24 cellular contexts compared by ENCODE assay signal in the genomic region with DNA sequence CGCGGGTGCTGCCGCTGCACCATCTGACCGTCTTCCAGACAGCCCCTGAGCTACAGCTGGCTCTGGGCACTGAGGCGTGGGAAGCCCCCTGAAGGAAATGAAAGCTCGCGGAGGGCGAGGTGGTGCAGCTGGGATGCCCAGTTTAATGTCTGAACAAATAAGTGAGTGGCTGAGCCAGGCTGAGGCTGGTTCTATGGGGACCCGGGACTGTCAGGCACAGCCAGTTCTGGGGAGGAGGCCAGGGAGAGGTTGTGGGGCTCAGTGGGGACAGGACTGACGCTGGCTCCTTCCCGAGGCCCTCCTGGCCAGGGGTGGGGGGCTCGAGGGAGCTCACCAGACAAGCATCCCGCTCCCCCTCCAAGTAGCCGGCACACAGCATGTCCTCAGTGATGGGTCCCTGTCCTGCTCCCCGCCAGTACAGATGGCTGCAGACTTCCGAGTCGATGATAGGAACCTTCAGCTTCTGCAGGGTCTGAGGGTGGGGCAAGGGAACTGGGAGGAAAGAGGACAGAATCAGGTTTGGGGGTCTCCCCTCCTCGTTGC. TPM values are rescaled to one million over a fixed set of nuclear protein-coding genes. Genes with fewer than 3 reads are reported as not detected.
DNase-seq lines count a peak whose midpoint lies in the region; ATAC-seq and TF ChIP-seq lines count a peak whose summit lies in the region.
"Had no signal": no experiment of that assay in that cellular context is flagged by ENCODE, and none has a peak within 500 bp of the region (broad histone marks: within the 10 kb centered on the region; RNA-seq: fewer than 3 reads in every experiment).

No MANE protein-coding gene starts in this region.

- H3K18ac ChIP-seq in H9 (ENCODE audit: insufficient read length, low read depth, low read length), result no peak overlapping the region

- DNase-seq in SK-N-SH (peak; percentile 34), GM20000 (ENCODE audit: low spot score) (peak; percentile 16), SK-N-MC (ENCODE audit: low read depth, low spot score) (no peak), osteocyte (ENCODE audit: extremely low spot score, unreplicated experiment) (peak; percentile 80), H9 (no peak), hepatic stellate cell (ENCODE audit: low spot score) (no peak)
- DNase-seq: AML-193, Calu3, DMS 273 treated with DMSO at 0.1 percent for 48 hours, DMS53, DND-41, EL, KBM-7 had no signal

- peaks cover 10% of the 10 kb centered on the region for H3K27me3 Mint-ChIP-seq in osteocyte (ENCODE audit: unreplicated experiment)
- H3K27me3 Mint-ChIP-seq in H9 (ENCODE audit: low read depth), result peaks cover 25% of the 10 kb centered on the region

- 0 out of 2 replicates have a peak, but pooled peaks cover 6% of the 10 kb centered on the region for H3K9me3 ChIP-seq in SK-N-SH
- no peaks in the 10 kb centered on the region for H3K9me3 ChIP-seq in SK-N-MC (ENCODE audit: low read depth, low read length)
- H3K9me3 ChIP-seq in H9 (ENCODE audit: control insufficient read depth, low read depth, low read length), result no peaks in the 10 kb centered on the region

- H3K23ac ChIP-seq in H9 (ENCODE audit: insufficient read length, low read depth, low read length), result no peak overlapping the region

- no peak overlapping the region for H2BK12ac ChIP-seq in H9 (ENCODE audit: insufficient read length, low read depth, low read length)

- H3K79me2 ChIP-seq in SK-N-SH (ENCODE audit: insufficient read depth) (no peaks in the 10 kb centered on the region), H9 (ENCODE audit: insufficient read depth, low read length) (no peaks in the 10 kb centered on the region)

- no peaks in the 10 kb centered on the region for H4K20me1 ChIP-seq in SK-N-SH (ENCODE audit: insufficient read depth)
- no peaks in the 10 kb centered on the region for H4K20me1 ChIP-seq in H9 (ENCODE audit: control insufficient read depth, insufficient read depth, insufficient read length)

- H3K36me3 ChIP-seq in SK-N-SH (replicated peaks in 1 of 2; ENCODE audit: control insufficient read depth in 1 of 2, insufficient read depth in 2 of 2, low read length in 1 of 2) (no peaks in the 10 kb centered on the region), SK-N-MC (ENCODE audit: insufficient read depth, low read length) (no peaks in the 10 kb centered on the region)

- H3K14ac ChIP-seq in H9 (ENCODE audit: insufficient read depth, low read length), result no peak overlapping the region

- H3K4me2 ChIP-seq in SK-N-SH, result no peak overlapping the region
- no peak overlapping the region for H3K4me2 ChIP-seq in H9 (ENCODE audit: insufficient read depth, insufficient read length, low read length)
- H3K4me2 ChIP-seq: A549, GM23338 had no signal

- H4K8ac ChIP-seq in H9 (replicated peaks; ENCODE audit: insufficient read length, low read depth, low read length), result no peak overlapping the region

- H3K9ac ChIP-seq in SK-N-SH, result no peak overlapping the region
- H3K9ac ChIP-seq in SK-N-MC (ENCODE audit: insufficient read length), result no peak overlapping the region
- no peak overlapping the region for H3K9ac ChIP-seq in H9 (ENCODE audit: extremely low read depth, insufficient read length, low read length)

- ATAC-seq in SK-N-SH treated with all-trans-retinoic acid at 6 μM for 48 hours (no peak), HG03095 (IDR thresholded peaks at IDR 0.05; ENCODE audit: unreplicated experiment) (no peak)
- ATAC-seq: A549, GM12878, GM23338 had no signal

- 59% methylated on average over 10 of the region's 18 CpGs for WGBS in SK-N-SH (ENCODE audit: low lambda C conversion rate)
- WGBS in H9 (ENCODE audit: extremely low coverage, insufficient read length, low lambda C conversion rate), result no CpG with 5 or more reads among the region's 18 CpGs

- no peaks in the 10 kb centered on the region for H3K36me3 Mint-ChIP-seq in osteocyte (ENCODE audit: unreplicated experiment)
- peaks cover 0 to 11% (median 10%) of the 10 kb centered on the region in 3 experiments; a peak in 6 of 7 replicates for H3K36me3 Mint-ChIP-seq in H9 (ENCODE audit: insufficient read depth in 1 of 3, low read depth in 3 of 3)
- H3K36me3 Mint-ChIP-seq: IgD-negative memory B cell had no signal

- peaks cover 3% of the 10 kb centered on the region for H3K4me1 Mint-ChIP-seq in osteocyte (ENCODE audit: unreplicated experiment)
- H3K4me1 Mint-ChIP-seq in H9, result peaks cover 3 to 4% of the 10 kb centered on the region in 2 experiments; a peak in 3 of 4 replicates

- TF ChIP-seq RAD21 in SK-N-SH (IDR thresholded peaks at IDR 0.05; ENCODE audit: low read length), result no peak

- no peak overlapping the region for H2BK20ac ChIP-seq in H9 (ENCODE audit: low read depth, low read length, poor library complexity, severe bottlenecking)

- H3K4me3 ChIP-seq in SK-N-SH (ENCODE audit: low read depth in 2 of 2, low read length in 1 of 2) (no peak overlapping the region), SK-N-MC (peak overlapping the region; percentile 79; the same call in 1 of the 2 replicates)
- H3K4me3 ChIP-seq: A549, GM12878, GM23338 had no signal

- H3K4ac ChIP-seq in H9 (ENCODE audit: low read depth, low read length), result no peak overlapping the region

- H3K27me3 ChIP-seq in SK-N-SH (ENCODE audit: insufficient read depth) (peaks cover 5% of the 10 kb centered on the region), H9 (ENCODE audit: insufficient read depth, low read length) (no peaks in the 10 kb centered on the region)

- no peak overlapping the region for H3K27ac Mint-ChIP-seq in osteocyte (ENCODE audit: unreplicated experiment)
- H3K27ac Mint-ChIP-seq in H9, result no peak overlapping the region
- H3K27ac Mint-ChIP-seq: GM23338, IgD-negative memory B cell had no signal

- no peak for TF ChIP-seq CTCF in SK-N-SH (IDR thresholded peaks at IDR 0.05)
- no peak for TF ChIP-seq CTCF in GM20000 (IDR thresholded peaks at IDR 0.05; ENCODE audit: extremely low read depth, missing control alignments)
- TF ChIP-seq CTCF in osteocyte (IDR thresholded peaks at IDR 0.05), result no peak
- TF ChIP-seq CTCF in H9 (conservative IDR thresholded peaks at IDR 0.05), result no peak

- H4K5ac ChIP-seq in H9 (ENCODE audit: insufficient read length, low read depth, low read length), result no peak overlapping the region

- no peaks in the 10 kb centered on the region for H3K79me1 ChIP-seq in H9 (ENCODE audit: insufficient read depth, low read depth, low read length, poor library complexity, severe bottlenecking)

- H3K9me3 Mint-ChIP-seq in osteocyte (ENCODE audit: unreplicated experiment), result peaks cover 9% of the 10 kb centered on the region
- H3K9me3 Mint-ChIP-seq in H9, result peaks cover 14 to 15% of the 10 kb centered on the region in 2 experiments

- no peak overlapping the region for H2BK5ac ChIP-seq in H9 (ENCODE audit: insufficient read length, low read length)

- peaks cover 5% of the 10 kb centered on the region for H3K23me2 ChIP-seq in H9 (ENCODE audit: insufficient read length, low read depth, low read length, poor library complexity, severe bottlenecking)

- no peak overlapping the region for H3K56ac ChIP-seq in H9 (ENCODE audit: insufficient read length, low read depth, low read length)

- POLR2A ChIA-PET in SK-N-SH (lab: Yijun Ruan, JAX), result interaction anchor here (1.2 to 2.1 kb wide), 2 partner anchors 15 to 100 kb away, joined by 3 to 7 read pairs; no protein-coding TSS in a partner anchor

- no peak overlapping the region for H2AK5ac ChIP-seq in H9 (ENCODE audit: insufficient read length, low read length)

- no peak overlapping the region for H2BK120ac ChIP-seq in H9 (ENCODE audit: low read depth, low read length, poor library complexity, severe bottlenecking)

- TF ChIP-seq EP300 in SK-N-SH (IDR thresholded peaks at IDR 0.05; ENCODE audit: borderline replicate concordance in 1 of 2, low read depth in 1 of 2, low read length in 1 of 2), result no peak

- H3K27ac ChIP-seq in SK-N-SH (ENCODE audit: low read depth in 2 of 2, low read length in 1 of 2) (no peak overlapping the region), SK-N-MC (no peak overlapping the region; the same call in 1 of the 2 replicates), H9 (ENCODE audit: insufficient read length, low read depth, low read length) (no peak overlapping the region)
- H3K27ac ChIP-seq: 22Rv1, C4-2B had no signal

- H4K91ac ChIP-seq in H9 (ENCODE audit: insufficient read length, low read depth, low read length), result no peak overlapping the region

- CTCF ChIA-PET in SK-N-SH (lab: Yijun Ruan, JAX), result interaction anchor here (0.6 to 3.8 kb wide), 7 partner anchors 13 to 80 kb away, joined by 3 to 34 read pairs (median 5); partner anchors contain the start of gene FLYWCH2

- no peak overlapping the region for H2BK15ac ChIP-seq in H9 (ENCODE audit: low read depth, low read length)

- no peaks in the 10 kb centered on the region for H3K9me2 ChIP-seq in SK-N-SH

- H2AFZ ChIP-seq in SK-N-SH (ENCODE audit: low read depth) (no peak overlapping the region), H9 (ENCODE audit: low read length) (no peak overlapping the region)
- H2AFZ ChIP-seq: GM23338 had no signal

- no peaks in the 10 kb centered on the region for H3F3A ChIP-seq in SK-N-SH (replicated peaks; ENCODE audit: insufficient read depth)

- H3K4me1 ChIP-seq in SK-N-SH (ENCODE audit: control insufficient read depth in 1 of 2, insufficient read depth in 2 of 2, low read depth in 1 of 2, low read length in 1 of 2) (peaks cover 0 to 6% of the 10 kb centered on the region in 2 experiments; a peak in 1 of 4 replicates), H9 (ENCODE audit: insufficient read depth, low read length) (no peaks in the 10 kb centered on the region; the same call in 1 of the 2 replicates)

- no peak overlapping the region for H3T11ph ChIP-seq in H9 (ENCODE audit: low read length)

- H3K4me3 Mint-ChIP-seq in osteocyte (ENCODE audit: unreplicated experiment) (no peak overlapping the region), H9 (no peak overlapping the region)
- H3K4me3 Mint-ChIP-seq: CD4-positive, alpha-beta memory T cell; GM23338 had no signal

RNA-seq across cellular contexts. Expression of gene PRSS22, which starts 4.4 kb away (rescaled TPM):
- not detected in 2 replicates for polyA plus RNA-seq in SK-N-SH (2012; rRNA removed)
- not detected in 2 replicates for polyA plus RNA-seq in SK-N-SH (2012; cell fraction: cytosol; rRNA removed)
- polyA plus RNA-seq in SK-N-SH (2012; cell fraction: nucleus; rRNA removed), result 0.18 and 0.26 TPM in 2 replicates
- not detected in 2 replicates for total RNA-seq in osteocyte
- total RNA-seq in H9 (2021), result 1.9 and 2.4 TPM in 2 replicates
- total RNA-seq: G401, GM12878 had no signal
- polyA plus RNA-seq: BJ, GM12878, IgD-negative memory B cell had no signal

RNA-seq across cellular contexts. Expression of gene ZG16B, which starts 23.5 kb away (rescaled TPM):
- polyA plus RNA-seq in SK-N-SH (2012; rRNA removed), result 0.26 and 0.47 TPM in 2 replicates
- 0.24 and 0.46 TPM in 2 replicates for polyA plus RNA-seq in SK-N-SH (2012; cell fraction: cytosol; rRNA removed)
- 0.29 and 0.49 TPM in 2 replicates for polyA plus RNA-seq in SK-N-SH (2012; cell fraction: nucleus; rRNA removed)
- total RNA-seq in osteocyte (not detected in 2 replicates), H9 (2021) (not detected in 2 replicates)
- total RNA-seq: CD4-positive, alpha-beta memory T cell; G401; GM23338 had no signal
- polyA plus RNA-seq: GM23338, IgD-negative memory B cell had no signal

RNA-seq across cellular contexts. Expression of gene FLYWCH2, which starts 29.4 kb away (rescaled TPM):
- 56.4 and 64.8 TPM in 2 replicates for polyA plus RNA-seq in SK-N-SH (2012; rRNA removed)
- 26.4 and 44.3 TPM in 2 replicates for polyA plus RNA-seq in SK-N-SH (2012; cell fraction: cytosol; rRNA removed)
- polyA plus RNA-seq in SK-N-SH (2012; cell fraction: nucleus; rRNA removed), result 29.4 and 41.7 TPM in 2 replicates
- 49.6 and 54.0 TPM in 2 replicates for total RNA-seq in osteocyte
- 16.5 and 20.9 TPM in 2 replicates for total RNA-seq in H9 (2021)

RNA-seq across cellular contexts. Expression of gene PRSS21, which starts 36.6 kb away (rescaled TPM):
- polyA plus RNA-seq in SK-N-SH (2012; rRNA removed), result not detected in 2 replicates
- not detected in 2 replicates for polyA plus RNA-seq in SK-N-SH (2012; cell fraction: cytosol; rRNA removed)
- polyA plus RNA-seq in SK-N-SH (2012; cell fraction: nucleus; rRNA removed), result not detected in 2 replicates
- not detected in 2 replicates for total RNA-seq in osteocyte
- not detected in 2 replicates for total RNA-seq in H9 (2021)
- total RNA-seq: Calu3, G401 had no signal

RNA-seq across cellular contexts. Expression of gene PRSS41, which starts 55.3 kb away (rescaled TPM):
- polyA plus RNA-seq in SK-N-SH (2012; rRNA removed), result not detected in 2 replicates
- not detected in 2 replicates for polyA plus RNA-seq in SK-N-SH (2012; cell fraction: cytosol; rRNA removed)
- polyA plus RNA-seq in SK-N-SH (2012; cell fraction: nucleus; rRNA removed), result not detected in 2 replicates
- total RNA-seq in osteocyte, result not detected in 2 replicates
- total RNA-seq in H9 (2021), result not detected in 2 replicates
- total RNA-seq: Calu3; CD4-positive, alpha-beta memory T cell; G401; GM12878; GM23338 had no signal
- polyA plus RNA-seq: A549; BJ; CD4-positive, alpha-beta memory T cell; GM12878; GM23338; IgD-negative memory B cell had no signal

Comparison
In these comparisons a context has a peak if more than half of its experiments do, and no peak if none do; other contexts are left out.
1. DNase-seq: peak in SK-N-SH (single experiment), GM20000 (single experiment) and osteocyte (single experiment); none in SK-N-MC (single experiment), H9 (single experiment) and hepatic stellate cell (single experiment).